In the genomic region with DNA sequence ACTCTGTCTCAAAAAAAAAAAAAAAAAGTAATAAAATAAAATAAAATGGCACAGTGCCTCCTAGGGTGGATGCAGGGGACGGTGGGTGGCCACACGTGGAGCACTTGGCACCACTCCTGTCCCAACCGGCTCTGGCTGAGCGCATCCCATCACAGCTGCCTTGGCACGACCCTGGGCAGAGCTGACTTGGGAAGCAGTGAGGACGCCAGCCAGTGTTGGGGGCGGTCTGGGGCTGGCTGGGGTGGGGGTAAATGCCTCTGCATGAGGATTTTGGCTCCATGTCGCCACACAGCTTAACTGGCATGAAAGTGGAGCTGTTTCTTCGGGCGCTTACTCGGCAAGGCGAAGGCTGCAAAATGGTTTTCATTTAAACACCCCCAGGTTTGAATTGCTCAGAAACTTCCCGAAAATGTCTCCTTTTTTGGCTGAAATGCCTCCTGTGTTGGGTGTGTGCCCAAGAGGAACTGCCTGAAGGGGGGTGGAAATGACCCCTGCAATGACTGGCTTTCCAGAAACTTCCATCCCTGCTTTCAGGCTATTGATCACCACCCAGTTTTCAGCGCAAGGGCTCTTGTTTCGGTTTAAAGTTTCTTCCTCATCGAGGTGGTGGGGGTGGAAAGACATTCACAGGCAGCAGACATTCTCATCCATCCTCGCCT, we compare ENCODE assay signal across 21 cellular contexts. TPM values are rescaled to one million over a fixed set of nuclear protein-coding genes. Genes with fewer than 3 reads are reported as not detected.
A peak's percentile ranks its signal among the peaks of the same experiment; 100 is the strongest.
DNase-seq lines count a peak whose midpoint lies in the region; ATAC-seq and TF ChIP-seq lines count a peak whose summit lies in the region.
"Had no signal": no experiment of that assay in that cellular context is flagged by ENCODE, and none has a peak within 500 bp of the region (broad histone marks: within the 10 kb centered on the region; RNA-seq: fewer than 3 reads in every experiment).

No MANE protein-coding gene starts in this region.

- H3K27ac ChIP-seq in BLaER1 (no peak overlapping the region), fibroblast of lung (ENCODE audit: insufficient read depth, low read length) (no peak overlapping the region), SK-N-SH (ENCODE audit: low read depth in 2 of 2, low read length in 1 of 2) (no peak overlapping the region), psoas muscle (no peak overlapping the region)
- H3K27ac ChIP-seq: epithelial cell of prostate, pancreas, right lobe of liver, thyroid gland had no signal

- peaks cover 47% of the 10 kb centered on the region for H3K27me3 ChIP-seq in BLaER1
- H3K27me3 ChIP-seq in fibroblast of lung (ENCODE audit: control insufficient read depth, insufficient read depth, low read length): no peaks in the 10 kb centered on the region
- peaks cover 22% of the 10 kb centered on the region for H3K27me3 ChIP-seq in skeletal muscle satellite cell (ENCODE audit: control insufficient read depth, insufficient read depth, low read length)
- no peaks in the 10 kb centered on the region; the same call in 1 of the 2 replicates for H3K27me3 ChIP-seq in SK-N-SH (ENCODE audit: insufficient read depth)
- peaks cover 0 to 50% (median 2%) of the 10 kb centered on the region in 3 donors for H3K27me3 ChIP-seq in psoas muscle (ENCODE audit: insufficient read depth in 3 of 3, low read length in 2 of 3)
- H3K27me3 ChIP-seq: pancreas, right lobe of liver, thyroid gland had no signal

- no peak for TF ChIP-seq CTCF in fibroblast of lung (conservative IDR thresholded peaks at IDR 0.05 in 1 of 2, IDR thresholded peaks at IDR 0.05 in 1 of 2; ENCODE audit: low read depth in 1 of 2, low read length in 2 of 2)
- no peak for TF ChIP-seq CTCF in SK-N-SH (IDR thresholded peaks at IDR 0.05)
- no peak for TF ChIP-seq CTCF in psoas muscle (IDR thresholded peaks at IDR 0.05)

- H3K4me1 ChIP-seq in BLaER1 (peaks cover 69% of the 10 kb centered on the region), fibroblast of lung (ENCODE audit: control insufficient read depth, extremely low read depth, insufficient read depth, low read length) (peaks cover 15% of the 10 kb centered on the region), skeletal muscle satellite cell (ENCODE audit: control insufficient read depth, insufficient read depth, low read length) (peaks cover 30% of the 10 kb centered on the region), SK-N-SH (ENCODE audit: control insufficient read depth in 1 of 2, insufficient read depth in 2 of 2, low read depth in 1 of 2, low read length in 1 of 2) (no peaks in the 10 kb centered on the region; a peak in 1 of 4 replicates), psoas muscle (no peaks in the 10 kb centered on the region)
- H3K4me1 ChIP-seq: pancreas, right lobe of liver had no signal

- POLR2A ChIA-PET in SK-N-SH (lab: Yijun Ruan, JAX): no interaction called here

- no peak overlapping the region for H2AFZ ChIP-seq in fibroblast of lung (ENCODE audit: low read length)
- H2AFZ ChIP-seq in SK-N-SH (ENCODE audit: low read depth): no peak overlapping the region

- ATAC-seq in HG03521 (IDR thresholded peaks at IDR 0.05; ENCODE audit: unreplicated experiment) (no peak), psoas muscle (no peak)
- ATAC-seq: HCT116; pancreas; right lobe of liver; stimulated activated memory B cell treated with anti-CD40 and anti-IgM and Interleukin-4, amounts not matched to agents 10 μg/mL and 1 μg/mL and 100 μg/mL, for 72 hours had no signal

- DNase-seq in NOMO-1 treated with DMSO at 0.1 percent for 48 hours (lab: John Stamatoyannopoulos, UW; ENCODE audit: unreplicated experiment) (peak; percentile 6), fibroblast of lung (ENCODE audit: low read depth in 2 of 2) (peak in 1 of 2 donors; percentile 27), SK-N-SH (no peak), A172 (ENCODE audit: low spot score) (no peak), psoas muscle (no peak)
- DNase-seq: activated CD4-positive, alpha-beta T cell treated with anti-CD3 and anti-CD28 coated beads, Interleukin-2, amount 10 ng/mL, durations not matched to agents 24 days and 14 days; activated effector memory CD4-positive, alpha-beta T cell treated with anti-CD3 and anti-CD28 coated beads, Interleukin-2, amount 50 U/mL, for 16 hours; AML-193; naive B cell; NCI-H526 treated with DMSO at 0.1 percent for 48 hours; pancreas; right lobe of liver; Right ventricle myocardium superior; thyroid gland had no signal

- H3K9ac ChIP-seq in BLaER1 (no peak overlapping the region), fibroblast of lung (ENCODE audit: insufficient read depth, low read length) (no peak overlapping the region), skeletal muscle satellite cell (ENCODE audit: low read depth, low read length) (no peak overlapping the region), SK-N-SH (no peak overlapping the region)

- no peaks in the 10 kb centered on the region for H3K9me2 ChIP-seq in SK-N-SH

- H3K79me2 ChIP-seq in fibroblast of lung (ENCODE audit: control insufficient read depth, insufficient read depth, low read length) (no peaks in the 10 kb centered on the region), SK-N-SH (ENCODE audit: insufficient read depth) (no peaks in the 10 kb centered on the region)

- CTCF ChIA-PET in SK-N-SH (lab: Yijun Ruan, JAX): interaction anchor here (1.1 to 5.6 kb wide), 5 partner anchors 12 to 541 kb away, joined by 3 to 36 read pairs (median 5); no protein-coding TSS in a partner anchor

- no peaks in the 10 kb centered on the region for H3K9me3 ChIP-seq in BLaER1
- no peaks in the 10 kb centered on the region for H3K9me3 ChIP-seq in fibroblast of lung (ENCODE audit: control insufficient read depth, insufficient read depth, low read depth, low read length)
- no peaks in the 10 kb centered on the region for H3K9me3 ChIP-seq in skeletal muscle satellite cell (replicated peaks; ENCODE audit: low read length)
- H3K9me3 ChIP-seq in SK-N-SH: no peaks in the 10 kb centered on the region
- no peaks in the 10 kb centered on the region for H3K9me3 ChIP-seq in psoas muscle
- H3K9me3 ChIP-seq: pancreas, right lobe of liver, thyroid gland had no signal

- H3F3A ChIP-seq in SK-N-SH (replicated peaks; ENCODE audit: insufficient read depth): no peaks in the 10 kb centered on the region

- no peak for TF ChIP-seq RAD21 in SK-N-SH (IDR thresholded peaks at IDR 0.05; ENCODE audit: low read length)

- no peak for TF ChIP-seq EP300 in SK-N-SH (IDR thresholded peaks at IDR 0.05; ENCODE audit: borderline replicate concordance in 1 of 2, low read depth in 1 of 2, low read length in 1 of 2)

- H3K36me3 ChIP-seq in BLaER1 (no peaks in the 10 kb centered on the region), fibroblast of lung (ENCODE audit: control insufficient read depth, insufficient read depth, low read length) (no peaks in the 10 kb centered on the region), skeletal muscle satellite cell (ENCODE audit: insufficient read depth, low read length) (no peaks in the 10 kb centered on the region), SK-N-SH (replicated peaks in 1 of 2; ENCODE audit: control insufficient read depth in 1 of 2, insufficient read depth in 2 of 2, low read length in 1 of 2) (no peaks in the 10 kb centered on the region), psoas muscle (ENCODE audit: insufficient read depth in 1 of 2, low read depth in 1 of 2) (no peaks in the 10 kb centered on the region)
- H3K36me3 ChIP-seq: pancreas, right lobe of liver, thyroid gland had no signal

- H3K4me2 ChIP-seq in BLaER1 (peak overlapping the region; percentile 14; the same call in 1 of the 2 replicates), fibroblast of lung (ENCODE audit: extremely low read depth, insufficient read depth, low read length) (peak overlapping the region; percentile 38), skeletal muscle satellite cell (ENCODE audit: low read length) (peak overlapping the region; percentile 80), SK-N-SH (no peak overlapping the region)

- 86% methylated on average over 17 of the region's 17 CpGs for WGBS in SK-N-SH (ENCODE audit: low lambda C conversion rate)
- WGBS in psoas muscle, 3 donors: 23 to 29% (median 27%) methylated on average over 17 of the region's 17 CpGs

- no peak overlapping the region for H3K4me3 ChIP-seq in BLaER1
- H3K4me3 ChIP-seq in fibroblast of lung (replicated peaks in 1 of 4; ENCODE audit: control extremely low read depth in 1 of 4, insufficient read depth in 1 of 4, low read depth in 3 of 4, low read length in 4 of 4): no peak overlapping the region
- peak overlapping the region; percentile 64 for H3K4me3 ChIP-seq in skeletal muscle satellite cell (ENCODE audit: low read length)
- H3K4me3 ChIP-seq in SK-N-SH (ENCODE audit: low read depth in 2 of 2, low read length in 1 of 2): no peak overlapping the region
- no peak overlapping the region for H3K4me3 ChIP-seq in psoas muscle
- H3K4me3 ChIP-seq: pancreas, right lobe of liver, thyroid gland had no signal

- intact Hi-C loops in psoas muscle (cut with DNase I): no loop called here

- H4K20me1 ChIP-seq in BLaER1 (peaks cover 40% of the 10 kb centered on the region), fibroblast of lung (ENCODE audit: control insufficient read depth, extremely low read depth, insufficient read depth, low read length) (no peaks in the 10 kb centered on the region), SK-N-SH (ENCODE audit: insufficient read depth) (no peaks in the 10 kb centered on the region)

TF ChIP-seq in SK-N-SH, 30 proteins besides CTCF, POLR2A, EP300 and RAD21 (continues in another document):
- TF ChIP-seq GATA2 (CRISPR knock-in tag; IDR thresholded peaks at IDR 0.05) (no peak), MXI1 (IDR thresholded peaks at IDR 0.05; ENCODE audit: low read depth, low read length) (no peak), SIN3A (IDR thresholded peaks at IDR 0.05; ENCODE audit: borderline replicate concordance, low read depth, low read length) (no peak)

RNA-seq across cellular contexts. Expression of gene PTGES, which starts 38.3 kb away (rescaled TPM):
- total RNA-seq in fibroblast of lung (9.6 and 16.7 TPM in 2 replicates), psoas muscle (under 1 TPM; 0.32 to 0.67 (median 0.50) TPM)
- polyA plus RNA-seq in fibroblast of lung (8.8 and 13.3 TPM in 2 replicates), SK-N-SH (2012; rRNA removed) (3.2 and 5.2 TPM in 2 replicates), psoas muscle (under 1 TPM; 0.32 to 0.68 (median 0.40) TPM)
- 9.3 and 11.7 TPM in 2 replicates for polyA plus RNA-seq in fibroblast of lung (2012)
- polyA minus RNA-seq in fibroblast of lung (ENCODE audit: low replicate concordance): 20.8 and 28.6 TPM in 2 replicates
- 24.1 and 52.0 TPM in 2 replicates for total RNA-seq in skeletal muscle satellite cell (2012; rRNA removed)
- 3.2 and 4.2 TPM in 2 replicates for polyA plus RNA-seq in SK-N-SH (2012; cell fraction: cytosol; rRNA removed)
- 0.79 and 1.1 TPM in 2 replicates for polyA plus RNA-seq in SK-N-SH (2012; cell fraction: nucleus; rRNA removed)
- 3.3 and 4.3 TPM in 2 replicates for total RNA-seq in A172 (2014; rRNA removed; shearing (Covaris generic))

RNA-seq across cellular contexts. Expression of gene PRRX2, which starts 49.1 kb away (rescaled TPM):
- total RNA-seq in fibroblast of lung (4.6 and 11.7 TPM in 2 replicates), psoas muscle (1 to 10 TPM in 1 of 4 donors, under 1 TPM in 3; 0.27 to 1.1 (median 0.50) TPM)
- polyA plus RNA-seq in fibroblast of lung (3.4 and 4.4 TPM in 2 replicates), SK-N-SH (2012; rRNA removed) (0.83 and 0.84 TPM in 2 replicates), psoas muscle (under 1 TPM; 0.03 to 0.52 (median 0.34) TPM)
- polyA plus RNA-seq in fibroblast of lung (2012): 13.0 and 15.9 TPM in 2 replicates
- polyA minus RNA-seq in fibroblast of lung (ENCODE audit: low replicate concordance): 2.3 and 2.7 TPM in 2 replicates
- total RNA-seq in skeletal muscle satellite cell (2012; rRNA removed): 4.6 and 5.5 TPM in 2 replicates
- 0.51 and 1.2 TPM in 2 replicates for polyA plus RNA-seq in SK-N-SH (2012; cell fraction: cytosol; rRNA removed)
- 0.37 and 0.70 TPM in 2 replicates for polyA plus RNA-seq in SK-N-SH (2012; cell fraction: nucleus; rRNA removed)
- not detected in 2 replicates for total RNA-seq in A172 (2014; rRNA removed; shearing (Covaris generic))
- total RNA-seq: kidney epithelial cell, right lobe of liver had no signal
